Comparison of ENCODE assay signal across 20 cellular contexts in the genomic region with DNA sequence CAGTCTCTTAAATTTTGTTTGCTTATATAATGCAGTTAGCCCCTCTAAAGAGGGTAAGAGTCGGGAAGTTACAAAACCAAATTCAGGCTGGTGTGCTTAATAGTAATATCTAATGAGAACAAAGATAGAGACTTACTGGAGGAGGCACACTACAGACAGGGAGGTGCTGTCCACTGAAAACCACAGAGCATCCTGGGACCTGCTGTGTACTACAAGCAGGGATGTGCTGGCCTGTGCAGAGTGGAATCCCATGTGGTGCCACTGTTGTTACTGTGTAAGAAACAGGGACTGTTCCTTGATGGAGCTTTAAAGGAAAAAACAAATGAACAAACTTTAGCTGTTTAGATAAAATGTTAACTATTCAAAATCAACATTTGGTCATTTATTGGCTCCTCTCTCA.
"Had no signal": no experiment of that assay in that cellular context is flagged by ENCODE, and none has a peak within 500 bp of the region (broad histone marks: within the 10 kb centered on the region; RNA-seq: fewer than 3 reads in every experiment).

No MANE protein-coding gene starts in this region.

- H3K4me1 Mint-ChIP-seq: naive B cell had no signal

- H3K9me3 Mint-ChIP-seq: activated T-cell treated with anti-CD3 and anti-CD28 coated beads, Interleukin-2, amount 50 U/mL, for 4 hours; naive B cell; stimulated activated naive CD8-positive, alpha-beta T cell treated with anti-CD3 and anti-CD28 coated beads, Interleukin-15, Interleukin-2, amounts not matched to agents 100 ng/mL and 50 ng/mL, for 24 hours had no signal

- H3K27ac Mint-ChIP-seq: naive B cell; stimulated activated naive CD8-positive, alpha-beta T cell treated with anti-CD3 and anti-CD28 coated beads, Interleukin-15, Interleukin-2, amounts not matched to agents 100 ng/mL and 50 ng/mL, for 24 hours had no signal

- H3K4me3 Mint-ChIP-seq: activated T-cell treated with anti-CD3 and anti-CD28 coated beads, Interleukin-2, amount 50 U/mL, for 4 hours; naive B cell; stimulated activated naive CD8-positive, alpha-beta T cell treated with anti-CD3 and anti-CD28 coated beads, Interleukin-15, Interleukin-2, amounts not matched to agents 100 ng/mL and 50 ng/mL, for 24 hours had no signal

- DNase-seq: activated CD4-positive, alpha-beta T cell treated with anti-CD3 and anti-CD28 coated beads for 1 hour; activated CD4-positive, alpha-beta T cell treated with anti-CD3 and anti-CD28 coated beads, Interleukin-2, amount 50 U/mL, for 1 hour; activated CD8-positive, alpha-beta memory T cell treated with anti-CD3 and anti-CD28 coated beads for 24 hours; activated CD8-positive, alpha-beta memory T cell treated with anti-CD3 and anti-CD28 coated beads, Interleukin-2, amount 50 U/mL, for 4 hours; activated naive CD4-positive, alpha-beta T cell treated with Interleukin-2 at 50 U/mL for 16 hours; activated T-cell treated with anti-CD3 and anti-CD28 coated beads, Interleukin-2, amount 50 U/mL, for 4 hours; caudate nucleus; effector memory CD4-positive, alpha-beta T cell; foreskin melanocyte; lower lobe of right lung; naive B cell; pancreas; psoas muscle; stimulated activated CD4-positive, alpha-beta T cell treated with anti-CD3 and anti-CD28 coated beads, Interleukin-12 subunit alpha, Interleukin-12 subunit beta, amount 100 ng/mL, for 4 hours; substantia nigra; T-helper 1 cell; thyroid gland had no signal

- ATAC-seq: activated T-cell treated with anti-CD3 and anti-CD28 coated beads, Interleukin-2, amount 50 U/mL, for 4 hours; esophagus mucosa; left lobe of liver; lower lobe of right lung; pancreas; psoas muscle had no signal

- H3K27me3 Mint-ChIP-seq: naive B cell; stimulated activated naive CD8-positive, alpha-beta T cell treated with anti-CD3 and anti-CD28 coated beads, Interleukin-15, Interleukin-2, amounts not matched to agents 100 ng/mL and 50 ng/mL, for 24 hours had no signal
